Comparison of ENCODE assay signal across 8 cellular contexts in genomic region chr1:151993084-151993733, GRCh38. TPM values are rescaled to one million over a fixed set of nuclear protein-coding genes. Genes with fewer than 3 reads are reported as not detected.
A peak's percentile ranks its signal among the peaks of the same experiment; 100 is the strongest.
DNase-seq lines count a peak whose midpoint lies in the region; ATAC-seq, FAIRE-seq and TF ChIP-seq lines count a peak whose summit lies in the region.

No MANE protein-coding gene starts in this region.

- H3K27me3 Mint-ChIP-seq in naive thymus-derived CD4-positive, alpha-beta T cell = peaks cover 0 to 10% (median 0%) of the 10 kb centered on the region in 5 donors

- TF ChIP-seq POLR2A in H1 (IDR thresholded peaks at IDR 0.05; ENCODE audit: control extremely low read depth in 1 of 2, low read depth in 2 of 2, low read length in 2 of 2) = no peak

- CTCF ChIA-PET in H1 (lab: Charles Lee; ENCODE audit: partially characterized antibody) = interaction anchor here (1.0 to 31.0 kb wide), 6 partner anchors 8 to 105 kb away, joined by 3 to 553 read pairs (median 16); no protein-coding TSS in a partner anchor
- CTCF ChIA-PET in naive thymus-derived CD4-positive, alpha-beta T cell (lab: Charles Lee) = interaction anchor here (1.6 to 1.8 kb wide), 3 partner anchors 9 to 25 kb away, joined by 3 to 14 read pairs (median 9); no protein-coding TSS in a partner anchor

- peak overlapping the region; percentile 93 for H3K4ac ChIP-seq in H1 (replicated peaks; ENCODE audit: insufficient read length, low read depth, low read length)

- peaks cover 6% of the 10 kb centered on the region for H3K79me1 ChIP-seq in H1 (ENCODE audit: low read depth, low read length)

- no peak for TF ChIP-seq EP300 in H1 (IDR thresholded peaks at IDR 0.05; ENCODE audit: borderline replicate concordance in 1 of 2, low read depth in 2 of 2, low read length in 2 of 2)

- peak; percentile 20 to 33 for DNase-seq in activated CD4-positive, alpha-beta T cell treated with anti-CD3 and anti-CD28 coated beads for 4 hours
- DNase-seq in H1 (ENCODE audit: low read depth in 1 of 2, low spot score in 2 of 2) (peak in 1 of 2 experiments; percentile 68), kidney glomerular epithelial cell (lab: John Stamatoyannopoulos, UW) (no peak), D721Med (ENCODE audit: insufficient read length, low spot score) (no peak)
- peak; percentile 20 to 49 (median 31) for DNase-seq in naive thymus-derived CD4-positive, alpha-beta T cell

- peaks cover 32% of the 10 kb centered on the region for H3K79me2 ChIP-seq in ACC112 (ENCODE audit: control insufficient read depth, insufficient read depth, low read length, unreplicated experiment)
- peaks cover 2 to 38% of the 10 kb centered on the region in 2 experiments; a peak in 3 of 4 replicates for H3K79me2 ChIP-seq in H1 (ENCODE audit: control insufficient read depth in 1 of 2, insufficient read depth in 2 of 2, low read length in 2 of 2)

- no peak overlapping the region for H2BK120ac ChIP-seq in H1 (replicated peaks; ENCODE audit: low read depth, low read length)

- H3K9me3 Mint-ChIP-seq in naive thymus-derived CD4-positive, alpha-beta T cell = no peaks in the 10 kb centered on the region

- peak overlapping the region; percentile 90 to 100 (median 96) for H3K4me3 Mint-ChIP-seq in naive thymus-derived CD4-positive, alpha-beta T cell

- POLR2A ChIA-PET in H1 (lab: Charles Lee; ENCODE audit: partially characterized antibody) = interaction anchor here (1.0 to 2.4 kb wide), 7 partner anchors 11 to 154 kb away, joined by 3 to 12 read pairs (median 4); partner anchors contain the start of genes C2CD4D, S100A11 and THEM4
- POLR2A ChIA-PET in naive thymus-derived CD4-positive, alpha-beta T cell (lab: Charles Lee) = interaction anchor here (0.9 to 2.9 kb wide), 7 partner anchors 10 to 153 kb away, joined by 3 to 13 read pairs (median 3); partner anchors contain the start of gene C2CD4D

- H3K36me3 Mint-ChIP-seq in naive thymus-derived CD4-positive, alpha-beta T cell = peaks cover 0 to 17% (median 0%) of the 10 kb centered on the region in 5 donors

- H3K4me3 ChIP-seq in ACC112 (ENCODE audit: low read depth, low read length) = peak overlapping the region; percentile 81
- H3K4me3 ChIP-seq in HUES6 (ENCODE audit: low read depth, low read length) = peak overlapping the region; percentile 79
- H3K4me3 ChIP-seq in H1 (ENCODE audit: extremely low read depth in 1 of 4, insufficient read depth in 2 of 4, low read depth in 3 of 4, low read length in 4 of 4) = peak overlapping the region; percentile 69 to 90 (median 76)
- H3K4me3 ChIP-seq in naive thymus-derived CD4-positive, alpha-beta T cell (ENCODE audit: low read length) = peak overlapping the region; percentile 88

- H3K4me1 Mint-ChIP-seq in naive thymus-derived CD4-positive, alpha-beta T cell = peaks cover 38 to 61% (median 52%) of the 10 kb centered on the region in 7 donors

- H3K9ac ChIP-seq in HUES6 (ENCODE audit: low read length) = peak overlapping the region; percentile 97
- peak overlapping the region; percentile 55 to 88 (median 68) for H3K9ac ChIP-seq in H1 (replicated peaks in 1 of 4; ENCODE audit: extremely low read depth in 1 of 4, low read depth in 3 of 4, low read length in 3 of 4)

- peak overlapping the region; percentile 98 for H3K18ac ChIP-seq in H1 (ENCODE audit: extremely low read depth, low read length)

- peak overlapping the region; percentile 89 to 98 (median 95) for H3K27ac Mint-ChIP-seq in naive thymus-derived CD4-positive, alpha-beta T cell

- FAIRE-seq in H1 (lab: Jason Lieb, UNC) = no peak
- no peak for FAIRE-seq in D721Med (lab: Jason Lieb, UNC)

- H2BK15ac ChIP-seq in H1 (ENCODE audit: low read length) = peak overlapping the region; percentile 85; the same call in 1 of the 2 replicates

- intact Hi-C loops in naive thymus-derived CD4-positive, alpha-beta T cell (cut with micrococcal nuclease) = loop anchor here (1.0 to 10.0 kb wide), 10 partner anchors 42 to 451 kb away; partner anchors contain the start of genes C2CD4D (in 1 of the 2), SNX27 (in 1 of the 2), TDRKH (in 1 of the 2) and THEM4 (in 1 of the 2)

- H3K56ac ChIP-seq in H1 (replicated peaks; ENCODE audit: insufficient read length, low read depth, low read length) = peak overlapping the region; percentile 47

- H3K4me2 ChIP-seq in H1 (ENCODE audit: insufficient read depth in 1 of 2, low read depth in 2 of 2, low read length in 2 of 2) = peak overlapping the region; percentile 87 to 96

- H2BK12ac ChIP-seq in H1 (ENCODE audit: low read depth, low read length) = peak overlapping the region; percentile 96

- H3K27ac ChIP-seq in ACC112 (ENCODE audit: low read depth, low read length) (peak overlapping the region; percentile 93), HUES6 (ENCODE audit: low read depth, low read length) (peak overlapping the region; percentile 83; the same call in 1 of the 2 replicates), H1 (ENCODE audit: low read depth, low read length) (no peak overlapping the region)
- peak overlapping the region; percentile 83 for H3K27ac ChIP-seq in naive thymus-derived CD4-positive, alpha-beta T cell (ENCODE audit: low read depth, low read length)

- no peak overlapping the region for H2AFZ ChIP-seq in ACC112 (ENCODE audit: low read length, unreplicated experiment)
- peak overlapping the region; percentile 43; the same call in 1 of the 2 replicates for H2AFZ ChIP-seq in H1 (ENCODE audit: low read length)

- peaks cover 0 to 3% of the 10 kb centered on the region in 2 experiments for H4K20me1 ChIP-seq in H1 (replicated peaks in 1 of 2; ENCODE audit: control insufficient read depth in 1 of 2, insufficient read depth in 2 of 2, low read length in 2 of 2)

- H2BK20ac ChIP-seq in H1 (ENCODE audit: low read length) = peak overlapping the region; percentile 89; the same call in 1 of the 2 replicates

- H3K23me2 ChIP-seq in H1 (ENCODE audit: low read depth, low read length) = peaks cover 14% of the 10 kb centered on the region

- peak; percentile 5 for ATAC-seq in naive thymus-derived CD4-positive, alpha-beta T cell
- no peak for ATAC-seq in esophagus mucosa

- H3K9me3 ChIP-seq in HUES6 (ENCODE audit: control insufficient read depth, insufficient read depth, low read depth, low read length) (no peaks in the 10 kb centered on the region), H1 (ENCODE audit: insufficient read depth in 2 of 2, low read depth in 1 of 2, low read length in 1 of 2) (no peaks in the 10 kb centered on the region)
- H3K9me3 ChIP-seq in naive thymus-derived CD4-positive, alpha-beta T cell (ENCODE audit: control insufficient read depth in 2 of 3, low read length in 3 of 3) = no peaks in the 10 kb centered on the region

- H3K14ac ChIP-seq in H1 (ENCODE audit: insufficient read length) = no peak overlapping the region

- no peaks in the 10 kb centered on the region for H3K27me3 ChIP-seq in ACC112 (ENCODE audit: insufficient read depth, low read length)
- no peaks in the 10 kb centered on the region for H3K27me3 ChIP-seq in HUES6 (ENCODE audit: control insufficient read depth, insufficient read depth, low read length)
- H3K27me3 ChIP-seq in H1 (replicated peaks in 1 of 4; ENCODE audit: control insufficient read depth in 3 of 4, extremely low read depth in 1 of 4, insufficient read depth in 3 of 4, low read length in 3 of 4) = peaks cover 0 to 13% (median 6%) of the 10 kb centered on the region in 4 experiments; a peak in 4 of 7 replicates
- H3K27me3 ChIP-seq in naive thymus-derived CD4-positive, alpha-beta T cell (ENCODE audit: control insufficient read depth in 2 of 2, insufficient read depth in 2 of 2, low read length in 2 of 2) = no peaks in the 10 kb centered on the region

- TF ChIP-seq CTCF in H1 (IDR thresholded peaks at IDR 0.05; ENCODE audit: control extremely low read depth in 1 of 3, insufficient read depth in 1 of 3, low read depth in 1 of 3, low read length in 3 of 3) (no peak), D721Med (IDR thresholded peaks at IDR 0.05; ENCODE audit: insufficient read depth, missing control alignments) (no peak)

- peak overlapping the region; percentile 96 for H4K91ac ChIP-seq in H1 (replicated peaks; ENCODE audit: insufficient read length, low read length)

- H4K5ac ChIP-seq in H1 (ENCODE audit: insufficient read length, low read depth, low read length) = peak overlapping the region; percentile 65

- peak overlapping the region; percentile 94 for H4K8ac ChIP-seq in H1 (ENCODE audit: extremely low read depth, insufficient read depth, low read length)

- no peak overlapping the region for H3K23ac ChIP-seq in H1 (ENCODE audit: insufficient read length)

- H3K36me3 ChIP-seq in ACC112 (ENCODE audit: insufficient read depth, low read length) (no peaks in the 10 kb centered on the region), HUES6 (ENCODE audit: control insufficient read depth, insufficient read depth, low read length) (peaks cover 4% of the 10 kb centered on the region; the same call in 1 of the 2 replicates), H1 (ENCODE audit: control insufficient read depth in 2 of 4, insufficient read depth in 4 of 4, low read length in 3 of 4) (no peaks in the 10 kb centered on the region)
- H3K36me3 ChIP-seq in naive thymus-derived CD4-positive, alpha-beta T cell (ENCODE audit: control insufficient read depth in 2 of 3, insufficient read depth in 3 of 3, low read length in 3 of 3) = peaks cover 0 to 6% (median 0%) of the 10 kb centered on the region in 3 experiments

- peak overlapping the region; percentile 24 for H2AK5ac ChIP-seq in H1 (ENCODE audit: low read depth, low read length)

- H3K4me1 ChIP-seq in ACC112 (ENCODE audit: control insufficient read depth, insufficient read depth, low read length, unreplicated experiment) = peaks cover 47% of the 10 kb centered on the region
- H3K4me1 ChIP-seq in HUES6 (ENCODE audit: control insufficient read depth, insufficient read depth, low read length) = peaks cover 49% of the 10 kb centered on the region
- peaks cover 3 to 27% (median 12%) of the 10 kb centered on the region in 4 experiments for H3K4me1 ChIP-seq in H1 (replicated peaks in 1 of 4; ENCODE audit: control insufficient read depth in 3 of 4, insufficient read depth in 4 of 4, low read length in 3 of 4)
- peaks cover 22 to 37% of the 10 kb centered on the region in 2 donors for H3K4me1 ChIP-seq in naive thymus-derived CD4-positive, alpha-beta T cell (ENCODE audit: control insufficient read depth in 2 of 2, insufficient read depth in 2 of 2, low read length in 2 of 2)

- H2BK5ac ChIP-seq in H1 (ENCODE audit: low read depth, low read length) = peak overlapping the region; percentile 8

- WGBS in H1 (ENCODE audit: extremely low coverage in 1 of 2, insufficient coverage in 1 of 2, insufficient read length in 1 of 2, insufficient replicate concordance in 2 of 2, low coverage in 1 of 2, low lambda C conversion rate in 2 of 2, missing lambda C conversion rate in 1 of 2), 2 experiments = 1% methylated on average over 23 of the region's 50 CpGs; no CpG with 5 or more reads in 1 of the 2 experiments

- no peak for TF ChIP-seq RAD21 in H1 (IDR thresholded peaks at IDR 0.05 in 1 of 2, conservative IDR thresholded peaks at IDR 0.05 in 1 of 2; ENCODE audit: low read depth in 2 of 2, low read length in 2 of 2)

RNA-seq across cellular contexts. Expression of gene S100A10, which starts 0.5 kb away (rescaled TPM):
- 231 and 233 TPM in 2 replicates for total RNA-seq in H1 (2021; fragmentation: NEBNext Ultra II Directional; extraction: Animal tissue kit (Norgen Biotek cat#: 25700))
- polyA plus RNA-seq in H1 (2011; rRNA removed) = 13.7 and 23.9 TPM in 2 replicates
- 21.2 TPM for polyA plus RNA-seq in H1 (2011; cell fraction: cytosol; rRNA removed)
- polyA plus RNA-seq in H1 (2011; cell fraction: nucleus; rRNA removed) = 9.6 TPM
- 142 to 324 TPM (median 157 TPM) in 4 replicates for polyA plus RNA-seq in H1 (2012, experiment 1 of 2)
- 244 TPM for polyA plus RNA-seq in H1 (2012, experiment 2 of 2)
- 363 TPM for polyA plus RNA-seq in H1 (2013, experiment 1 of 2)
- polyA plus RNA-seq in H1 (2013, experiment 2 of 2) = 400 TPM
- polyA minus RNA-seq in H1 (2011; rRNA and poly(A)+ RNA removed) = 13.7 and 20.1 TPM in 2 replicates
- 51.0 TPM for polyA minus RNA-seq in H1 (2011; cell fraction: cytosol; rRNA and poly(A)+ RNA removed)
- 12.2 TPM for polyA minus RNA-seq in H1 (2011; cell fraction: nucleus; rRNA and poly(A)+ RNA removed)
- 100 to 1,000 TPM; 131 to 361 (median 143) TPM for total RNA-seq in naive thymus-derived CD4-positive, alpha-beta T cell
- polyA plus RNA-seq in naive thymus-derived CD4-positive, alpha-beta T cell = 100 to 1,000 TPM; 458 to 492 TPM
- total RNA-seq in esophagus mucosa = 1,355 TPM

RNA-seq across cellular contexts. Expression of gene S100A11, which starts 43.6 kb away (rescaled TPM):
- total RNA-seq in H1 (2021; fragmentation: NEBNext Ultra II Directional; extraction: Animal tissue kit (Norgen Biotek cat#: 25700)) = 120 and 124 TPM in 2 replicates
- polyA plus RNA-seq in H1 (2011; rRNA removed) = 249 and 343 TPM in 2 replicates
- polyA plus RNA-seq in H1 (2011; cell fraction: cytosol; rRNA removed) = 233 TPM
- 162 TPM for polyA plus RNA-seq in H1 (2011; cell fraction: nucleus; rRNA removed)
- polyA plus RNA-seq in H1 (2012, experiment 1 of 2) = 367 to 420 TPM (median 401 TPM) in 4 replicates
- 895 TPM for polyA plus RNA-seq in H1 (2012, experiment 2 of 2)
- polyA plus RNA-seq in H1 (2013, experiment 1 of 2) = 470 TPM
- polyA plus RNA-seq in H1 (2013, experiment 2 of 2) = 521 TPM
- 138 and 139 TPM in 2 replicates for polyA minus RNA-seq in H1 (2011; rRNA and poly(A)+ RNA removed)
- polyA minus RNA-seq in H1 (2011; cell fraction: cytosol; rRNA and poly(A)+ RNA removed) = 64.8 TPM
- 71.5 TPM for polyA minus RNA-seq in H1 (2011; cell fraction: nucleus; rRNA and poly(A)+ RNA removed)
- 100 to 1,000 TPM in 2 of 5 experiments, 10 to 100 TPM in 3; 28.6 to 442 (median 96.5) TPM for total RNA-seq in naive thymus-derived CD4-positive, alpha-beta T cell
- polyA plus RNA-seq in naive thymus-derived CD4-positive, alpha-beta T cell = 100 to 1,000 TPM; 189 to 210 TPM
- 2,220 TPM for total RNA-seq in esophagus mucosa

Comparison
In these comparisons a context has a peak if more than half of its experiments do, and no peak if none do; other contexts are left out.
1. DNase-seq: peak in activated CD4-positive, alpha-beta T cell treated with anti-CD3 and anti-CD28 coated beads for 4 hours (2 of 2) and naive thymus-derived CD4-positive, alpha-beta T cell (9 of 9); none in kidney glomerular epithelial cell (single experiment) and D721Med (single experiment).
2. Peak in every context shown above with its lines, with median percentiles within 50 percentile points of each other: H3K4me3 ChIP-seq.